Comparison of ENCODE assay signal across 21 cellular contexts in the genomic region with DNA sequence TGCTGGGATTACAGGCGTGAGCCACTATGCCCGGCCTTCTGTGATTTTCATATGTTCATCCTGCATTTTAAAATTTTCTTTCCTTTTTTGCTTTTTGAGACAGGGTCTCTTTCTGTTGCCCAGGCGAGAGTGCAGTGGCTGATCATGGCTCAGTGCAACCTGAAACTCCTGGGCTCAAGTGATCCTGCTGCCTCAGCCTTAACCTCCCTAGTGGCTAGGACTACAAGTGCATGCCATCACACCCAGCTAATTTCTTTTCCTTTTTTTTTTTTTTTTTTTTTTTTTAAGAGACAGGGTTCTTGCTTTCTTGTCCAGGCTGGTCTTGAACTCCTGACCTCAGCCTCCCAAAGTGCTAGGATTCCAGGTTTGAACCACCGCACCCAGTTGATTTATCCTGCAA. TPM values are rescaled to one million over a fixed set of nuclear protein-coding genes. Genes with fewer than 3 reads are reported as not detected.
"Had no signal": no experiment of that assay in that cellular context is flagged by ENCODE, and none has a peak within 500 bp of the region (broad histone marks: within the 10 kb centered on the region; RNA-seq: fewer than 3 reads in every experiment).

No MANE protein-coding gene starts in this region.

- H3K9me3 Mint-ChIP-seq: activated naive CD4-positive, alpha-beta T cell treated with anti-CD3 and anti-CD28 coated beads for 36 hours; activated naive CD8-positive, alpha-beta T cell treated with anti-CD3 and anti-CD28 coated beads, Interleukin-2, amount 50 U/mL, for 24 hours; activated T-helper 17 cell treated with anti-CD3 and anti-CD28 coated beads, Interleukin-2, amount 50 U/mL, for 72 hours had no signal

- H3K4me1 ChIP-seq: prostate gland, transverse colon had no signal

- H3K36me3 ChIP-seq: prostate gland, transverse colon had no signal

- H3K4me3 ChIP-seq: prostate gland, transverse colon had no signal

- ATAC-seq: activated naive CD8-positive, alpha-beta T cell treated with anti-CD3 and anti-CD28 coated beads, Interleukin-2, amount 50 U/mL, for 24 hours; activated T-helper 17 cell treated with anti-CD3 and anti-CD28 coated beads, Interleukin-2, amount 50 U/mL, for 72 hours; right cardiac atrium; stimulated activated naive CD8-positive, alpha-beta T cell treated with anti-CD3 and anti-CD28 coated beads, Interleukin-15, Interleukin-2, amounts not matched to agents 100 U/mL and 50 U/mL, for 24 hours had no signal

- H3K27me3 ChIP-seq: transverse colon had no signal

- H3K9me3 ChIP-seq: prostate gland, transverse colon had no signal

- FAIRE-seq: small intestine had no signal

- H3K27ac ChIP-seq: prostate gland, transverse colon had no signal

- H3K27me3 Mint-ChIP-seq: activated naive CD8-positive, alpha-beta T cell treated with anti-CD3 and anti-CD28 coated beads, Interleukin-2, amount 50 U/mL, for 24 hours; activated T-helper 17 cell treated with anti-CD3 and anti-CD28 coated beads, Interleukin-2, amount 50 U/mL, for 72 hours had no signal

- H3K27ac Mint-ChIP-seq: activated naive CD4-positive, alpha-beta T cell treated with anti-CD3 and anti-CD28 coated beads for 36 hours; activated naive CD8-positive, alpha-beta T cell treated with anti-CD3 and anti-CD28 coated beads, Interleukin-2, amount 50 U/mL, for 24 hours; activated T-helper 17 cell treated with anti-CD3 and anti-CD28 coated beads, Interleukin-2, amount 50 U/mL, for 72 hours had no signal

- H3K4me1 Mint-ChIP-seq: activated naive CD8-positive, alpha-beta T cell treated with anti-CD3 and anti-CD28 coated beads, Interleukin-2, amount 50 U/mL, for 24 hours; activated T-helper 17 cell treated with anti-CD3 and anti-CD28 coated beads, Interleukin-2, amount 50 U/mL, for 72 hours had no signal

- DNase-seq: activated CD4-positive, alpha-beta T cell treated with anti-CD3 and anti-CD28 coated beads, Interleukin-2, amount 50 U/mL, for 1 hour; activated naive CD4-positive, alpha-beta T cell treated with anti-CD3 and anti-CD28 coated beads for 36 hours; activated naive CD8-positive, alpha-beta T cell treated with anti-CD3 and anti-CD28 coated beads, Interleukin-2, amount 50 U/mL, for 24 hours; aorta; hypothalamus; kidney glomerular epithelial cell; right cardiac atrium; small intestine; stimulated activated CD4-positive, alpha-beta T cell treated with anti-CD3 and anti-CD28 coated beads, Interleukin-4, amount 100 ng/mL, for 24 hours; stimulated activated CD8-positive, alpha-beta memory T cell treated with anti-CD3 and anti-CD28 coated beads, Interleukin-4, amount 100 ng/mL, for 48 hours; stimulated activated naive CD8-positive, alpha-beta T cell treated with anti-CD3 and anti-CD28 coated beads, Interleukin-15, Interleukin-2, amounts not matched to agents 100 U/mL and 50 U/mL, for 24 hours; T-helper 2 cell; transverse colon had no signal

- H3K4me3 Mint-ChIP-seq: activated naive CD4-positive, alpha-beta T cell treated with anti-CD3 and anti-CD28 coated beads for 36 hours; activated naive CD8-positive, alpha-beta T cell treated with anti-CD3 and anti-CD28 coated beads, Interleukin-2, amount 50 U/mL, for 24 hours; activated T-helper 17 cell treated with anti-CD3 and anti-CD28 coated beads, Interleukin-2, amount 50 U/mL, for 72 hours had no signal

RNA-seq across cellular contexts. Expression of a gene that starts 54.1 kb away (rescaled TPM):
- total RNA-seq: activated CD8-positive, alpha-beta memory T cell treated with anti-CD3 and anti-CD28 coated beads for 36 hours; activated naive CD4-positive, alpha-beta T cell treated with anti-CD3 and anti-CD28 coated beads for 36 hours; activated T-helper 17 cell treated with anti-CD3 and anti-CD28 coated beads, Interleukin-2, amount 50 U/mL, for 72 hours; chondrocyte; dermis microvascular lymphatic vessel endothelial cell; lower leg skin had no signal
- polyA plus RNA-seq: esophagus, neural cell, small intestine had no signal
